ENCODE assay signal across 1 cellular context in the genomic region with DNA sequence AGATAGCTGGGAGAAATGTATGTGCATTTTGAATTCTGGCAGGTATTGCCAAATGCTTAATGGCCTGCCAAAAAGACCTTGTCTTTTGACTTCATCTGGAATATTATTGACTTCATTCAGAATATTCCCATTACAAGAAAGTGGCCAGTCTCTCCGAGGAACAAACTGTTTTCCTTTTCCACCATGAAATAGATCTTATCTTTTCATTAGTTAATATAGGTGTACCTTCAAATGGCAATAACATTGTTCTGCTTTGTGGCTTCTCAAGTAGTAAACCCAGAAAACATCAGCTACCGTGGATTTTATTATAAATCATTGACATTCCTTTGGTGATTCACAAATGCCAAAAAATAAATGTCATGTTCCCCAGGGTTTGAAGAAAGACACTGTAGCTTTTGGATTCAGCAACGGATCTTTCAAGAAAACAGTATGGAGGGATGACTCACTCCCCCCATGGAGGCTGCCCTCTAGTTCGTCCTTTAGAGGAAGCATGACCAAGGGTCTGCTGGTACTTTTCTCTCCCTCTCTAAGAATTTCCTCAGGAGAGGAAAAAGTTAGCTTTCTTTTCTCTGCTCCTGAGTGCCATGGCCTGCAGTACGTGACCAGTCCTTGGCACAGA.
TF ChIP-seq lines count a peak whose summit lies in the region.

No MANE protein-coding gene starts in this region.

TF ChIP-seq in HepG2, 621 proteins besides CTCF, POLR2A, EP300 and RAD21:
- TF ChIP-seq MIER3 (CRISPR knock-in tag; IDR thresholded peaks at IDR 0.05; ENCODE audit: borderline replicate concordance) (no peak), KDM3A (CRISPR knock-in tag; IDR thresholded peaks at IDR 0.05; ENCODE audit: low read depth) (no peak), ZNF770 (CRISPR knock-in tag; IDR thresholded peaks at IDR 0.05) (no peak), ZNF607 (CRISPR knock-in tag; IDR thresholded peaks at IDR 0.05; ENCODE audit: borderline replicate concordance) (no peak)
TF ChIP-seq in HepG2: peak in this region for 0.
